ENCODE assay signal across 13 cellular contexts in the genomic region with DNA sequence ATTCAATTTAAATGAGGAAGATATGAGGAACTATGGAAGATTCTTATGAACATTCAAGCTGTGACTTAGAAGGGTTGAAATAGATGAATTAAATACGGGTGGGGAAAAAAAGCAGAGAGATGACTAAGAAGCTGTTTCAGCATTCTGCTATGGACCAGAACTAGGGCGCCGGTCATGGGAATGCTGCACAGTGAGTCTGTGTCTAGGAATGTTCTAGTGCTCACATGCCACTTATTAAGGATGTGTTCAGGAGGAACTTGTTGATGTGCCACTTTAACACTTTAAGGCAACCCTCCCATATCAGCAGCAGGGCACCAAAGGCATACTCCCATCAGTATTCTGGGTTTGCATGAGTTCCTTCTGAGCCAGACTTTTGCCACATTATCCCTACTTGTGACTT.
DNase-seq lines count a peak whose midpoint lies in the region; ATAC-seq and TF ChIP-seq lines count a peak whose summit lies in the region.
"Had no signal": no experiment of that assay in that cellular context is flagged by ENCODE, and none has a peak within 500 bp of the region (broad histone marks: within the 10 kb centered on the region; RNA-seq: fewer than 3 reads in every experiment).

No MANE protein-coding gene starts in this region.

- in situ Hi-C loops in astrocyte of the cerebellum (cut with HindIII; ENCODE audit: low sequenced_read_pairs): no loop called here

- POLR2A ChIA-PET in activated CD8-positive, alpha-beta T cell treated with anti-CD3 and anti-CD28 coated beads for 36 hours (lab: Charles Lee): no interaction called here

- CTCF ChIA-PET in activated CD8-positive, alpha-beta T cell treated with anti-CD3 and anti-CD28 coated beads for 36 hours (lab: Charles Lee): no interaction called here

- DNase-seq in HFFc6 (peak; percentile 90), astrocyte of the cerebellum (ENCODE audit: low read depth) (peak; percentile 50), left cardiac atrium (peak; percentile 19), smooth muscle cell of the brain vasculature (ENCODE audit: low read depth, low spot score) (peak; percentile 29), NCI-H345 treated with DMSO at 0.1 percent for 48 hours (lab: John Stamatoyannopoulos, UW; ENCODE audit: unreplicated experiment) (no peak)
- DNase-seq in activated CD8-positive, alpha-beta T cell treated with anti-CD3 and anti-CD28 coated beads for 36 hours: no peak
- DNase-seq: amygdala; stimulated activated CD4-positive, alpha-beta T cell treated with anti-CD3 and anti-CD28 coated beads, Interleukin-4, amount 100 ng/mL, for 1 hour; stimulated activated naive CD8-positive, alpha-beta T cell treated with anti-CD3 and anti-CD28 coated beads, Interleukin-15, Interleukin-2, amounts not matched to agents 100 U/mL and 50 U/mL, for 24 hours had no signal

- H3K36me3 Mint-ChIP-seq in HFFc6 (ENCODE audit: low read depth): no peaks in the 10 kb centered on the region
- H3K36me3 Mint-ChIP-seq in activated CD8-positive, alpha-beta T cell treated with anti-CD3 and anti-CD28 coated beads for 36 hours (ENCODE audit: low read depth): no peaks in the 10 kb centered on the region

- H3K4me3 ChIP-seq in astrocyte of the cerebellum (ENCODE audit: low read depth, low read length): no peak overlapping the region
- H3K4me3 ChIP-seq: PC-9 had no signal

- intact Hi-C loops in left cardiac atrium (cut with DNase I): no loop called here
- intact Hi-C loops in activated CD8-positive, alpha-beta T cell treated with anti-CD3 and anti-CD28 coated beads for 36 hours (cut with micrococcal nuclease): no loop called here

- no peak for TF ChIP-seq CTCF in HFFc6 (IDR thresholded peaks at IDR 0.05)
- TF ChIP-seq CTCF in astrocyte of the cerebellum (IDR thresholded peaks at IDR 0.05; ENCODE audit: low read depth, low read length, missing control alignments): no peak
- no peak for TF ChIP-seq CTCF in activated CD8-positive, alpha-beta T cell treated with anti-CD3 and anti-CD28 coated beads for 36 hours (IDR thresholded peaks at IDR 0.05)

- H3K27ac Mint-ChIP-seq in HFFc6: peak overlapping the region; percentile 66
- H3K27ac Mint-ChIP-seq in activated CD8-positive, alpha-beta T cell treated with anti-CD3 and anti-CD28 coated beads for 36 hours: no peak overlapping the region

- peaks cover 48% of the 10 kb centered on the region for H3K4me1 Mint-ChIP-seq in HFFc6 (ENCODE audit: low read depth)
- no peaks in the 10 kb centered on the region for H3K4me1 Mint-ChIP-seq in activated CD8-positive, alpha-beta T cell treated with anti-CD3 and anti-CD28 coated beads for 36 hours (ENCODE audit: low read depth)

- ATAC-seq in left cardiac atrium (peak; percentile 63 to 94), HG03342 (IDR thresholded peaks at IDR 0.05; ENCODE audit: unreplicated experiment) (no peak), GM21576 (IDR thresholded peaks at IDR 0.05; ENCODE audit: unreplicated experiment) (no peak)
- no peak for ATAC-seq in activated CD8-positive, alpha-beta T cell treated with anti-CD3 and anti-CD28 coated beads for 36 hours
- ATAC-seq: HCT116; stimulated activated naive CD8-positive, alpha-beta T cell treated with anti-CD3 and anti-CD28 coated beads, Interleukin-15, Interleukin-2, amounts not matched to agents 100 U/mL and 50 U/mL, for 24 hours had no signal

- H3K4me3 Mint-ChIP-seq in HFFc6: peak overlapping the region; percentile 44
- H3K4me3 Mint-ChIP-seq in activated CD8-positive, alpha-beta T cell treated with anti-CD3 and anti-CD28 coated beads for 36 hours: no peak overlapping the region

- H3K9me3 Mint-ChIP-seq in HFFc6: no peaks in the 10 kb centered on the region
- H3K9me3 Mint-ChIP-seq in activated CD8-positive, alpha-beta T cell treated with anti-CD3 and anti-CD28 coated beads for 36 hours: no peaks in the 10 kb centered on the region

- H3K27me3 Mint-ChIP-seq in HFFc6 (ENCODE audit: insufficient read depth): no peaks in the 10 kb centered on the region; the same call in 1 of the 2 replicates
- no peaks in the 10 kb centered on the region for H3K27me3 Mint-ChIP-seq in activated CD8-positive, alpha-beta T cell treated with anti-CD3 and anti-CD28 coated beads for 36 hours

Comparison
In these comparisons a context has a peak if more than half of its experiments do, and no peak if none do; other contexts are left out.
1. DNase-seq: peak in HFFc6 (single experiment), astrocyte of the cerebellum (single experiment), left cardiac atrium (single experiment) and smooth muscle cell of the brain vasculature (single experiment); none in NCI-H345 treated with DMSO at 0.1 percent for 48 hours (single experiment) and activated CD8-positive, alpha-beta T cell treated with anti-CD3 and anti-CD28 coated beads for 36 hours (single experiment).
2. ATAC-seq: peak in left cardiac atrium (2 of 2); none in HG03342 (single experiment), GM21576 (single experiment) and activated CD8-positive, alpha-beta T cell treated with anti-CD3 and anti-CD28 coated beads for 36 hours (single experiment).